In genomic region chr19:336067-336614, GRCh38 we compare ENCODE assay signal across 1 cellular context.
TF ChIP-seq lines count a peak whose summit lies in the region.

No MANE protein-coding gene starts in this region.

TF ChIP-seq in IMR-90, 13 proteins besides CTCF, POLR2A, EP300 and RAD21:
- TF ChIP-seq SMC3 (IDR thresholded peaks at IDR 0.05; ENCODE audit: low read depth, low read length) (no peak), MAFK (IDR thresholded peaks at IDR 0.05; ENCODE audit: low read depth, low read length) (no peak), RFX5 (IDR thresholded peaks at IDR 0.05; ENCODE audit: low read depth, low read length) (no peak)
TF ChIP-seq in IMR-90: peak in this region for 0.
